ENCODE assay signal across 12 cellular contexts in the genomic region with DNA sequence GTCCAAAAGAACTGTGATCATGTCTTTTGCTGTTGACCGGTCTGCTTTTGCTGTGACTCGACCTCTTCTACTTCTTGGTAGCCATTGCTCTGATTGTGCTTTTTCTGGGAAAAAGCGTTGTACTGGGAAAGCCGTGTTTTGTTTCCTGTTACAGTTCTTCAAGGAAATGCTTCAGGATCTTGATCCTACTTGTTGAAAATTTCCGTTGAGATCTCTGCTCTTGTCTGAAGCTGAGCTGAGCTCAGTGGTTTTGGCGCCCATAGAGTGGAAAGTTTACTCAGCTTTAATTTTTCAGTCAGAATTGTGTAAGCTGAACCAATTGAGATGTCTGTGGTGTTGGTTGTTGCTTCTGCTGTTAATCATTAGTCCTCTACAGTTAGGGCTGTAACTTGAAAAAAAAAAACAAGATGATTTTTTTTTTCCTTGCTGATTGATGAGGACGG.
A peak's percentile ranks its signal among the peaks of the same experiment; 100 is the strongest.
DNase-seq lines count a peak whose midpoint lies in the region; ATAC-seq and TF ChIP-seq lines count a peak whose summit lies in the region.
"Had no signal": no experiment of that assay in that cellular context is flagged by ENCODE, and none has a peak within 500 bp of the region (broad histone marks: within the 10 kb centered on the region; RNA-seq: fewer than 3 reads in every experiment).

No MANE protein-coding gene starts in this region.

- H3K4me2 ChIP-seq in neuronal stem cell (ENCODE audit: insufficient read depth, low read length, poor library complexity, severe bottlenecking): no peak overlapping the region

- H3K14ac ChIP-seq in neuronal stem cell (ENCODE audit: low read length): no peak overlapping the region

- no peak overlapping the region for H2BK5ac ChIP-seq in neuronal stem cell (ENCODE audit: low read length)

- H2AK5ac ChIP-seq in neuronal stem cell (ENCODE audit: low read depth, low read length): no peak overlapping the region

- H4K8ac ChIP-seq in neuronal stem cell (ENCODE audit: low read depth, low read length): no peak overlapping the region

- no peak overlapping the region for H3K4ac ChIP-seq in neuronal stem cell (ENCODE audit: low read length)

- H2BK12ac ChIP-seq in neuronal stem cell (ENCODE audit: low read length): no peak overlapping the region

- no peaks in the 10 kb centered on the region for H3K36me3 ChIP-seq in kidney epithelial cell (ENCODE audit: control insufficient read depth, insufficient read depth, low read length)
- H3K36me3 ChIP-seq in neuronal stem cell (replicated peaks in 1 of 2; ENCODE audit: control insufficient read depth in 2 of 2, insufficient read depth in 2 of 2, low read length in 2 of 2): no peaks in the 10 kb centered on the region

- H3K36me3 Mint-ChIP-seq in chondrocyte (ENCODE audit: low read depth) (no peaks in the 10 kb centered on the region), CD14-positive monocyte (peaks cover 3% of the 10 kb centered on the region in 2 donors)
- peaks cover 28% of the 10 kb centered on the region for H3K36me3 Mint-ChIP-seq in stimulated activated effector memory CD8-positive, alpha-beta T cell treated with anti-CD3 and anti-CD28 coated beads, Interleukin-12 subunit alpha, Interleukin-12 subunit beta, amount 100 ng/mL, for 72 hours
- H3K36me3 Mint-ChIP-seq: activated naive CD4-positive, alpha-beta T cell treated with anti-CD3 and anti-CD28 coated beads, Interleukin-2, amount 10 ng/mL, durations not matched to agents 7 days and 5 days had no signal

- H3K79me1 ChIP-seq in neuronal stem cell (ENCODE audit: low read depth, low read length): no peaks in the 10 kb centered on the region

- H3K23ac ChIP-seq in neuronal stem cell (ENCODE audit: low read depth, low read length, poor library complexity): no peak overlapping the region

- no peak overlapping the region for H3K4me3 ChIP-seq in kidney epithelial cell (ENCODE audit: low read depth, low read length)
- H3K4me3 ChIP-seq in neuronal stem cell (ENCODE audit: low read length in 2 of 2): no peak overlapping the region

- no peak overlapping the region for H3K27ac ChIP-seq in neuronal stem cell (replicated peaks; ENCODE audit: low read length)

- no peak overlapping the region for H3K18ac ChIP-seq in neuronal stem cell (ENCODE audit: low read length)

- H3K4me1 Mint-ChIP-seq in chondrocyte (ENCODE audit: low read depth) (peaks cover 66% of the 10 kb centered on the region), CD14-positive monocyte (peaks cover 1% of the 10 kb centered on the region)
- H3K4me1 Mint-ChIP-seq in stimulated activated effector memory CD8-positive, alpha-beta T cell treated with anti-CD3 and anti-CD28 coated beads, Interleukin-12 subunit alpha, Interleukin-12 subunit beta, amount 100 ng/mL, for 72 hours: peaks cover 62% of the 10 kb centered on the region

- TF ChIP-seq CTCF in chondrocyte (IDR thresholded peaks at IDR 0.05) (no peak), kidney epithelial cell (IDR thresholded peaks at IDR 0.05; ENCODE audit: insufficient read depth, low read length, poor library complexity, severe bottlenecking) (no peak), CD14-positive monocyte (IDR thresholded peaks at IDR 0.05) (no peak)

- WGBS in neuronal stem cell (ENCODE audit: extremely low coverage in 2 of 2, insufficient read length in 2 of 2, insufficient replicate concordance in 1 of 2), 2 donors: no CpG with 5 or more reads among the region's 7 CpGs

- H3K9ac ChIP-seq in neuronal stem cell (ENCODE audit: low read depth, low read length, poor library complexity): no peak overlapping the region

- no peaks in the 10 kb centered on the region for H3K27me3 Mint-ChIP-seq in chondrocyte (ENCODE audit: low read depth)
- H3K27me3 Mint-ChIP-seq in CD14-positive monocyte (ENCODE audit: low read depth in 3 of 3): no peaks in the 10 kb centered on the region
- H3K27me3 Mint-ChIP-seq: activated naive CD4-positive, alpha-beta T cell treated with anti-CD3 and anti-CD28 coated beads, Interleukin-2, amount 10 ng/mL, durations not matched to agents 7 days and 5 days had no signal

- peaks cover 2% of the 10 kb centered on the region for H3K9me3 Mint-ChIP-seq in chondrocyte (ENCODE audit: low read depth)
- peaks cover 2% of the 10 kb centered on the region for H3K9me3 Mint-ChIP-seq in stimulated activated effector memory CD8-positive, alpha-beta T cell treated with anti-CD3 and anti-CD28 coated beads, Interleukin-12 subunit alpha, Interleukin-12 subunit beta, amount 100 ng/mL, for 72 hours
- peaks cover 2 to 21% (median 17%) of the 10 kb centered on the region in 7 donors for H3K9me3 Mint-ChIP-seq in CD14-positive monocyte
- H3K9me3 Mint-ChIP-seq: activated naive CD4-positive, alpha-beta T cell treated with anti-CD3 and anti-CD28 coated beads, Interleukin-2, amount 10 ng/mL, durations not matched to agents 7 days and 5 days; HFFc6 had no signal

- H3K27me3 ChIP-seq in kidney epithelial cell (ENCODE audit: control insufficient read depth, insufficient read depth, low read length) (no peaks in the 10 kb centered on the region), neuronal stem cell (ENCODE audit: control insufficient read depth in 3 of 3, insufficient read depth in 3 of 3, low read depth in 1 of 3, low read length in 3 of 3) (no peaks in the 10 kb centered on the region)

- H3K27ac Mint-ChIP-seq in chondrocyte (ENCODE audit: unreplicated experiment) (peak overlapping the region; percentile 91), CD14-positive monocyte (no peak overlapping the region)
- peak overlapping the region; percentile 96 for H3K27ac Mint-ChIP-seq in stimulated activated effector memory CD8-positive, alpha-beta T cell treated with anti-CD3 and anti-CD28 coated beads, Interleukin-12 subunit alpha, Interleukin-12 subunit beta, amount 100 ng/mL, for 72 hours
- H3K27ac Mint-ChIP-seq: HFFc6 had no signal

- DNase-seq in MV-4-11 (lab: John Stamatoyannopoulos, UW) (peak; percentile 28), chondrocyte (ENCODE audit: low spot score) (no peak), kidney epithelial cell (ENCODE audit: low read depth) (peak; percentile 75), CD14-positive monocyte (ENCODE audit: low spot score) (no peak), neuronal stem cell (ENCODE audit: low spot score) (no peak)
- DNase-seq in stimulated activated effector memory CD8-positive, alpha-beta T cell treated with anti-CD3 and anti-CD28 coated beads, Interleukin-12 subunit alpha, Interleukin-12 subunit beta, amount 100 ng/mL, for 72 hours (ENCODE audit: low spot score in 2 of 2): peak in 1 of 2 donors; percentile 77
- DNase-seq: activated naive CD4-positive, alpha-beta T cell treated with anti-CD3 and anti-CD28 coated beads, Interleukin-2, amount 10 ng/mL, durations not matched to agents 7 days and 5 days; DMS79 treated with DMSO at 0.1 percent for 48 hours; HFFc6; NCI-H1436 treated with DMSO at 0.1 percent for 48 hours had no signal

- H2BK15ac ChIP-seq in neuronal stem cell (ENCODE audit: low read length): no peak overlapping the region

- no peak overlapping the region for H2BK120ac ChIP-seq in neuronal stem cell (ENCODE audit: low read depth, low read length)

- H4K91ac ChIP-seq in neuronal stem cell (ENCODE audit: low read depth, low read length, poor library complexity): no peak overlapping the region

- H3K4me3 Mint-ChIP-seq in chondrocyte (ENCODE audit: unreplicated experiment) (no peak overlapping the region), CD14-positive monocyte (no peak overlapping the region)
- peak overlapping the region; percentile 33 for H3K4me3 Mint-ChIP-seq in stimulated activated effector memory CD8-positive, alpha-beta T cell treated with anti-CD3 and anti-CD28 coated beads, Interleukin-12 subunit alpha, Interleukin-12 subunit beta, amount 100 ng/mL, for 72 hours
- H3K4me3 Mint-ChIP-seq: activated naive CD4-positive, alpha-beta T cell treated with anti-CD3 and anti-CD28 coated beads, Interleukin-2, amount 10 ng/mL, durations not matched to agents 7 days and 5 days; HFFc6 had no signal

- peak; percentile 95 for ATAC-seq in stimulated activated effector memory CD8-positive, alpha-beta T cell treated with anti-CD3 and anti-CD28 coated beads, Interleukin-12 subunit alpha, Interleukin-12 subunit beta, amount 100 ng/mL, for 72 hours
- ATAC-seq in HG03520 (IDR thresholded peaks at IDR 0.05; ENCODE audit: unreplicated experiment) (no peak), GM18498 (IDR thresholded peaks at IDR 0.05; ENCODE audit: unreplicated experiment) (no peak)

- no peak overlapping the region for H2AFZ ChIP-seq in neuronal stem cell (ENCODE audit: low read length)

- peaks cover 0 to 2% of the 10 kb centered on the region in 2 donors for H3K9me3 ChIP-seq in neuronal stem cell (replicated peaks in 1 of 2; ENCODE audit: control insufficient read depth in 2 of 2, insufficient read depth in 1 of 2, low read depth in 1 of 2, low read length in 2 of 2)

- no peaks in the 10 kb centered on the region for H3K4me1 ChIP-seq in neuronal stem cell (ENCODE audit: control insufficient read depth in 2 of 2, insufficient read depth in 1 of 2, low read depth in 1 of 2, low read length in 2 of 2)

- intact Hi-C loops in CD14-positive monocyte (cut with micrococcal nuclease): no loop called here

Comparison
In these comparisons a context has a peak if more than half of its experiments do, and no peak if none do; other contexts are left out.
1. DNase-seq: peak in MV-4-11 (single experiment) and kidney epithelial cell (single experiment); none in chondrocyte (single experiment), CD14-positive monocyte (single experiment) and neuronal stem cell (single experiment).
2. H3K27ac Mint-ChIP-seq: peak in chondrocyte (single experiment) and stimulated activated effector memory CD8-positive, alpha-beta T cell treated with anti-CD3 and anti-CD28 coated beads, Interleukin-12 subunit alpha, Interleukin-12 subunit beta, amount 100 ng/mL, for 72 hours (single experiment); none in CD14-positive monocyte (0 of 7).